ENCODE assay signal across 9 cellular contexts in the genomic region with DNA sequence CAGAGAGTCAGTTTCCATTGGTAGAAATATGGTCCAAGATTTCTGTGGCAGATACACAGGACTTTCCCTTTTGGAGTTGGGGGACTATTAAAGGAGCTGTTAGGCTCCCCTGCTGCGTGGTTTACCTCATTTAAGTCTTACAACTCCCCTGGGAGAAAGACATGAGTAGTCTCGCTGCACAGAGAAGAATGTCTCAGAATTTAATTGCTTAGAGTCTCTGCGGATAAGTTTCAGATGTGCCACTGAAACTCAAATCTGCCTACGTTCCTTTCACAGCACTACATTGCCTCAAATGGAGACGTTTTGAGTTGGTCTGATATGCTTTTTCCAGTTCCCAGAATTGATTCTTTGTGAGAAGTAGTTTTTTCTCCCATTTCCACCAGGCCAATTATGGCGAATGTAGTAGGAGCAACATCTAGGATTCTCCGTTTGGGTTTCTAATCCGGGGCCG. TPM values are rescaled to one million over a fixed set of nuclear protein-coding genes. Genes with fewer than 3 reads are reported as not detected.
A peak's percentile ranks its signal among the peaks of the same experiment; 100 is the strongest.
DNase-seq lines count a peak whose midpoint lies in the region; ATAC-seq lines count a peak whose summit lies in the region.
"Had no signal": no experiment of that assay in that cellular context is flagged by ENCODE, and none has a peak within 500 bp of the region (broad histone marks: within the 10 kb centered on the region; RNA-seq: fewer than 3 reads in every experiment).

No MANE protein-coding gene starts in this region.

- H2BK120ac ChIP-seq in mesendoderm (ENCODE audit: low read depth, low read length), result no peak overlapping the region

- H3K9me3 ChIP-seq in SJSA1 (replicated peaks), result 0 out of 2 replicates have a peak, but pooled peaks cover 11% of the 10 kb centered on the region

- H3K27me3 ChIP-seq in SJSA1 (replicated peaks), result peaks cover 59% of the 10 kb centered on the region
- H3K27me3 ChIP-seq in mesendoderm (ENCODE audit: insufficient read depth, low read length, poor library complexity), result peaks cover 2% of the 10 kb centered on the region

- H3K4me1 ChIP-seq in SJSA1 (replicated peaks), result peaks cover 12% of the 10 kb centered on the region
- H3K4me1 ChIP-seq in mesendoderm (ENCODE audit: control insufficient read depth, low read depth, low read length), result no peaks in the 10 kb centered on the region

- H3K4me3 ChIP-seq in SJSA1 (peak overlapping the region; percentile 33; the same call in 1 of the 2 replicates), mesendoderm (ENCODE audit: low read length) (no peak overlapping the region)

- no peak overlapping the region for H3K23ac ChIP-seq in mesendoderm (ENCODE audit: low read length)

- WGBS in mesendoderm (ENCODE audit: extremely low coverage, insufficient coverage, low lambda C conversion rate), result no CpG with 5 or more reads among the region's 9 CpGs

- H3K4me2 ChIP-seq in mesendoderm (ENCODE audit: low read length), result peak overlapping the region; percentile 42

- no peak overlapping the region for H2BK15ac ChIP-seq in mesendoderm (replicated peaks; ENCODE audit: low read depth)

- no peak overlapping the region for H3K9ac ChIP-seq in mesendoderm (ENCODE audit: low read length)

- DNase-seq in NCI-H524 (lab: John Stamatoyannopoulos, UW), result peak; percentile 50 to 68
- DNase-seq in NCI-H524 treated with DMSO at 0.1 percent for 48 hours (lab: John Stamatoyannopoulos, UW), result no peak
- no peak for DNase-seq in SJSA1 (ENCODE audit: low read depth in 1 of 2, low spot score in 2 of 2)
- no peak for DNase-seq in mesendoderm
- no peak for DNase-seq in nucleus accumbens (lab: John Stamatoyannopoulos, UW)
- DNase-seq in iPS-NIHi11 (ENCODE audit: low spot score), result no peak

- no peak overlapping the region for H3K18ac ChIP-seq in mesendoderm (ENCODE audit: low read length)

- H2AK5ac ChIP-seq in mesendoderm (ENCODE audit: low read length), result no peak overlapping the region

- H4K8ac ChIP-seq in mesendoderm (ENCODE audit: low read depth, low read length), result no peak overlapping the region

- no peak overlapping the region for H4K5ac ChIP-seq in mesendoderm (ENCODE audit: low read length)

- no peak overlapping the region for H3K4ac ChIP-seq in mesendoderm (ENCODE audit: low read depth, low read length)

- H3K79me1 ChIP-seq in mesendoderm (ENCODE audit: low read length), result no peaks in the 10 kb centered on the region

- H3K56ac ChIP-seq in mesendoderm (ENCODE audit: low read length), result peak overlapping the region; percentile 46

- H3K36me3 ChIP-seq in SJSA1 (no peaks in the 10 kb centered on the region), mesendoderm (ENCODE audit: control insufficient read depth, insufficient read depth, low read length) (no peaks in the 10 kb centered on the region)

- ATAC-seq in HG02623 (IDR thresholded peaks at IDR 0.05; ENCODE audit: unreplicated experiment) (peak; percentile 23), HG03097 (IDR thresholded peaks at IDR 0.05; ENCODE audit: low FRiP score, unreplicated experiment) (no peak)

- H3K27ac ChIP-seq in SJSA1 (no peak overlapping the region), mesendoderm (ENCODE audit: low read depth, low read length) (no peak overlapping the region)

- H3K79me2 ChIP-seq in mesendoderm (ENCODE audit: control insufficient read depth, insufficient read depth, low read length), result no peaks in the 10 kb centered on the region

- H2BK5ac ChIP-seq in mesendoderm (ENCODE audit: low read length), result no peak overlapping the region

RNA-seq across cellular contexts. Expression of gene SLC35F1, which starts 0.6 kb away (rescaled TPM):
- total RNA-seq in SJSA1 (2014; rRNA removed; shearing (Covaris generic)), result 0.05 TPM in 1 of 2 replicates, not detected in the other
- polyA plus RNA-seq in mesendoderm (2013, experiment 1 of 2), result 5.3 TPM
- polyA plus RNA-seq in mesendoderm (2013, experiment 2 of 2), result 5.1 TPM
- polyA plus RNA-seq: BJ had no signal

Comparison
In these comparisons a context has a peak if more than half of its experiments do, and no peak if none do; other contexts are left out.
1. DNase-seq: peak in NCI-H524 (2 of 2); none in NCI-H524 treated with DMSO at 0.1 percent for 48 hours (single experiment), SJSA1 (0 of 2), mesendoderm (single experiment), nucleus accumbens (0 of 56) and iPS-NIHi11 (single experiment).